14 cellular contexts compared by ENCODE assay signal in genomic region chr15:98718426-98719168, GRCh38.
A peak's percentile ranks its signal among the peaks of the same experiment; 100 is the strongest.
DNase-seq lines count a peak whose midpoint lies in the region; ATAC-seq, FAIRE-seq and TF ChIP-seq lines count a peak whose summit lies in the region.
"Had no signal": no experiment of that assay in that cellular context is flagged by ENCODE, and none has a peak within 500 bp of the region (broad histone marks: within the 10 kb centered on the region; RNA-seq: fewer than 3 reads in every experiment).

No MANE protein-coding gene starts in this region.

- H2BK20ac ChIP-seq in H1 (ENCODE audit: low read length): no peak overlapping the region

- POLR2A ChIA-PET in H1 (lab: Charles Lee; ENCODE audit: partially characterized antibody): interaction anchor here (0.7 to 1.4 kb wide), 2 partner anchors 9 to 31 kb away, joined by 3 read pairs; no protein-coding TSS in a partner anchor

- H3K14ac ChIP-seq in H1 (ENCODE audit: insufficient read length): no peak overlapping the region

- no peak overlapping the region for H4K5ac ChIP-seq in H1 (ENCODE audit: insufficient read length, low read depth, low read length)

- 0 out of 2 replicates have a peak overlapping the region, but pooled peaks have one; percentile 11 for H2BK15ac ChIP-seq in H1 (ENCODE audit: low read length)

- H3K23ac ChIP-seq in H1 (ENCODE audit: insufficient read length): no peak overlapping the region

- H3K36me3 ChIP-seq in BE2C (no peaks in the 10 kb centered on the region; the same call in 1 of the 2 replicates), HUES64 (ENCODE audit: insufficient read depth, low read length) (no peaks in the 10 kb centered on the region), H1 (ENCODE audit: control insufficient read depth in 2 of 4, insufficient read depth in 4 of 4, low read length in 3 of 4) (no peaks in the 10 kb centered on the region), psoas muscle (ENCODE audit: insufficient read depth in 1 of 2, low read depth in 1 of 2) (no peaks in the 10 kb centered on the region)

- H3K79me1 ChIP-seq in H1 (ENCODE audit: low read depth, low read length): peaks cover 27% of the 10 kb centered on the region

- H3K18ac ChIP-seq in H1 (ENCODE audit: extremely low read depth, low read length): 0 out of 2 replicates have a peak overlapping the region, but pooled peaks have one; percentile 19

- no peak overlapping the region for H2AK5ac ChIP-seq in H1 (ENCODE audit: low read depth, low read length)

- H3K79me2 ChIP-seq in H1 (ENCODE audit: control insufficient read depth in 1 of 2, insufficient read depth in 2 of 2, low read length in 2 of 2): peaks cover 63 to 100% of the 10 kb centered on the region in 2 experiments

- H3K4me3 ChIP-seq in BE2C (ENCODE audit: low read depth, low read length) (peak overlapping the region; percentile 19), HUES64 (ENCODE audit: low read length) (no peak overlapping the region), H1 (ENCODE audit: extremely low read depth in 1 of 4, insufficient read depth in 2 of 4, low read depth in 3 of 4, low read length in 4 of 4) (no peak overlapping the region), psoas muscle (no peak overlapping the region)

- no peak overlapping the region; the same call in 1 of the 2 replicates for H2BK5ac ChIP-seq in H1 (ENCODE audit: low read depth, low read length)

- TF ChIP-seq POLR2A in H1 (IDR thresholded peaks at IDR 0.05; ENCODE audit: control extremely low read depth in 1 of 2, low read depth in 2 of 2, low read length in 2 of 2): no peak

- no peak overlapping the region for H2BK120ac ChIP-seq in H1 (replicated peaks; ENCODE audit: low read depth, low read length)

- no peak for TF ChIP-seq RAD21 in H1 (IDR thresholded peaks at IDR 0.05 in 1 of 2, conservative IDR thresholded peaks at IDR 0.05 in 1 of 2; ENCODE audit: low read depth in 2 of 2, low read length in 2 of 2)

- H4K8ac ChIP-seq in H1 (ENCODE audit: extremely low read depth, insufficient read depth, low read length): no peak overlapping the region

- TF ChIP-seq CTCF in BE2C (IDR thresholded peaks at IDR 0.05; ENCODE audit: low read depth, low read length) (no peak), H1 (IDR thresholded peaks at IDR 0.05; ENCODE audit: control extremely low read depth in 1 of 3, insufficient read depth in 1 of 3, low read depth in 1 of 3, low read length in 3 of 3) (no peak), psoas muscle (IDR thresholded peaks at IDR 0.05) (no peak)

- H3K9me3 ChIP-seq in BE2C (no peaks in the 10 kb centered on the region), HUES64 (ENCODE audit: insufficient read depth, low read depth, low read length) (no peaks in the 10 kb centered on the region), H1 (ENCODE audit: insufficient read depth in 2 of 2, low read depth in 1 of 2, low read length in 1 of 2) (no peaks in the 10 kb centered on the region), psoas muscle (no peaks in the 10 kb centered on the region)

- H4K20me1 ChIP-seq in H1 (replicated peaks in 1 of 2; ENCODE audit: control insufficient read depth in 1 of 2, insufficient read depth in 2 of 2, low read length in 2 of 2): peaks cover 24 to 34% of the 10 kb centered on the region in 2 experiments

- peak overlapping the region; percentile 17; the same call in 1 of the 2 replicates for H3K27ac ChIP-seq in HUES64 (ENCODE audit: low read depth, low read length)
- no peak overlapping the region; the same call in 1 of the 2 replicates for H3K27ac ChIP-seq in H1 (ENCODE audit: low read depth, low read length)
- H3K27ac ChIP-seq in psoas muscle: peak overlapping the region; percentile 60
- H3K27ac ChIP-seq: epithelial cell of prostate had no signal

- H3K4me1 ChIP-seq in BE2C (peaks cover 77% of the 10 kb centered on the region), HUES64 (ENCODE audit: insufficient read depth, low read length) (peaks cover 88% of the 10 kb centered on the region), H1 (replicated peaks in 1 of 4; ENCODE audit: control insufficient read depth in 3 of 4, insufficient read depth in 4 of 4, low read length in 3 of 4) (peaks cover 9 to 49% (median 42%) of the 10 kb centered on the region in 4 experiments), psoas muscle (peaks cover 54% of the 10 kb centered on the region)

- ATAC-seq in psoas muscle: peak in 3 of 4 donors; percentile 44 to 64 (median 54)
- ATAC-seq: activated T-helper 17 cell treated with anti-CD3 and anti-CD28 coated beads, Interleukin-2, amount 50 U/mL, for 72 hours had no signal

- H2AFZ ChIP-seq in H1 (ENCODE audit: low read length): no peak overlapping the region

- H3K56ac ChIP-seq in H1 (replicated peaks; ENCODE audit: insufficient read length, low read depth, low read length): no peak overlapping the region

- peak overlapping the region in 1 of 2 experiments; percentile 53; a peak in 2 of 4 replicates for H3K4me2 ChIP-seq in H1 (ENCODE audit: insufficient read depth in 1 of 2, low read depth in 2 of 2, low read length in 2 of 2)

- no peak for FAIRE-seq in H1 (lab: Jason Lieb, UNC)
- FAIRE-seq: GM12891 had no signal

- H3K23me2 ChIP-seq in H1 (ENCODE audit: low read depth, low read length): peaks cover 2% of the 10 kb centered on the region; the same call in 1 of the 2 replicates

- H3K27me3 ChIP-seq in BE2C (no peaks in the 10 kb centered on the region), HUES64 (ENCODE audit: insufficient read depth, low read length) (no peaks in the 10 kb centered on the region), H1 (replicated peaks in 1 of 4; ENCODE audit: control insufficient read depth in 3 of 4, extremely low read depth in 1 of 4, insufficient read depth in 3 of 4, low read length in 3 of 4) (no peaks in the 10 kb centered on the region), psoas muscle (ENCODE audit: insufficient read depth in 3 of 3, low read length in 2 of 3) (no peaks in the 10 kb centered on the region)

- intact Hi-C loops in psoas muscle (cut with DNase I): no loop called here

- no peak for TF ChIP-seq EP300 in H1 (IDR thresholded peaks at IDR 0.05; ENCODE audit: borderline replicate concordance in 1 of 2, low read depth in 2 of 2, low read length in 2 of 2)

- no peak overlapping the region for H3K9ac ChIP-seq in HUES64 (ENCODE audit: low read depth, low read length)
- H3K9ac ChIP-seq in H1 (replicated peaks in 1 of 4; ENCODE audit: extremely low read depth in 1 of 4, low read depth in 3 of 4, low read length in 3 of 4): no peak overlapping the region

- 0 out of 2 replicates have a peak overlapping the region, but pooled peaks have one; percentile 30 for H2BK12ac ChIP-seq in H1 (ENCODE audit: low read depth, low read length)

- CTCF ChIA-PET in H1 (lab: Charles Lee; ENCODE audit: partially characterized antibody): interaction anchor here (0.6 to 1.6 kb wide), 7 partner anchors 10 to 163 kb away, joined by 3 to 4 read pairs (median 3); no protein-coding TSS in a partner anchor

- H3K4ac ChIP-seq in H1 (replicated peaks; ENCODE audit: insufficient read length, low read depth, low read length): no peak overlapping the region

- peak; percentile 63 for DNase-seq in BE2C
- DNase-seq in H1 (ENCODE audit: low read depth in 1 of 2, low spot score in 2 of 2): no peak
- no peak for DNase-seq in psoas muscle
- DNase-seq in activated T-cell treated with anti-CD3 and anti-CD28 coated beads for 4 hours: no peak
- no peak for DNase-seq in NCI-H2029 (lab: John Stamatoyannopoulos, UW)
- no peak for DNase-seq in iPS-NIHi11 (ENCODE audit: low spot score)
- no peak for DNase-seq in hippocampal formation (lab: John Stamatoyannopoulos, UW)
- DNase-seq: activated CD4-positive, alpha-beta T cell treated with anti-CD3 and anti-CD28 coated beads, Interleukin-2, amount 50 U/mL, for 48 hours; MM.1S; occipital lobe had no signal

- no peak overlapping the region for H4K91ac ChIP-seq in H1 (replicated peaks; ENCODE audit: insufficient read length, low read length)

- 79% methylated on average over 9 of the region's 10 CpGs for WGBS in HUES64
- 83% methylated on average over 10 of the region's 10 CpGs; no CpG with 5 or more reads in 1 of the 2 experiments for WGBS in H1 (ENCODE audit: extremely low coverage in 1 of 2, insufficient coverage in 1 of 2, insufficient read length in 1 of 2, insufficient replicate concordance in 2 of 2, low coverage in 1 of 2, low lambda C conversion rate in 2 of 2, missing lambda C conversion rate in 1 of 2), 2 experiments
- 24 to 38% (median 27%) methylated on average over 10 of the region's 10 CpGs for WGBS in psoas muscle, 3 donors

TF ChIP-seq in H1, 55 proteins besides CTCF, POLR2A, EP300 and RAD21:
- TF ChIP-seq ZNF274 (IDR thresholded peaks at IDR 0.05; ENCODE audit: borderline replicate concordance, extremely low read depth, low read length): no peak
- TF ChIP-seq NANOG (IDR thresholded peaks at IDR 0.05; ENCODE audit: insufficient read depth, low read depth, low read length, poor library complexity, severe bottlenecking): no peak
- TF ChIP-seq TAF7 (optimal IDR thresholded peaks at IDR 0.05; ENCODE audit: borderline replicate concordance, low read depth, low read length): no peak
